22 cellular contexts compared by ENCODE assay signal in genomic region chr18:79418236-79418635, GRCh38.
"Had no signal": no experiment of that assay in that cellular context is flagged by ENCODE, and none has a peak within 500 bp of the region (broad histone marks: within the 10 kb centered on the region; RNA-seq: fewer than 3 reads in every experiment).

No MANE protein-coding gene starts in this region.

- H3K4me1 ChIP-seq: parathyroid adenoma had no signal

- H3K27ac ChIP-seq: gastrocnemius medialis, parathyroid adenoma, thyroid gland had no signal

- H3K4me3 Mint-ChIP-seq: mesothelial cell of epicardium; natural killer cell treated with Interleukin-12 subunit alpha and Interleukin-12 subunit beta and Interleukin-15 and Interleukin-18, amount 100 ng/mL, for 72 hours; neural crest cell; stimulated activated naive CD8-positive, alpha-beta T cell treated with anti-CD3 and anti-CD28 coated beads, Interleukin-15, amount 100 ng/mL, for 72 hours had no signal

- H3K36me3 Mint-ChIP-seq: mesothelial cell of epicardium; natural killer cell treated with Interleukin-12 subunit alpha and Interleukin-12 subunit beta and Interleukin-15 and Interleukin-18, amount 100 ng/mL, for 72 hours had no signal

- ATAC-seq: gastrocnemius medialis; left lobe of liver; mucosa of descending colon; stimulated activated naive CD8-positive, alpha-beta T cell treated with anti-CD3 and anti-CD28 coated beads, Interleukin-15, amount 100 ng/mL, for 72 hours had no signal

- H3K27me3 Mint-ChIP-seq: naive B cell; natural killer cell treated with Interleukin-12 subunit alpha and Interleukin-12 subunit beta and Interleukin-15 and Interleukin-18, amount 100 ng/mL, for 72 hours; stimulated activated naive CD8-positive, alpha-beta T cell treated with anti-CD3 and anti-CD28 coated beads, Interleukin-15, amount 100 ng/mL, for 72 hours had no signal

- H3K9me3 Mint-ChIP-seq: mesothelial cell of epicardium; naive B cell; natural killer cell treated with Interleukin-12 subunit alpha and Interleukin-12 subunit beta and Interleukin-15 and Interleukin-18, amount 100 ng/mL, for 72 hours; neural crest cell; stimulated activated naive CD8-positive, alpha-beta T cell treated with anti-CD3 and anti-CD28 coated beads, Interleukin-15, amount 100 ng/mL, for 72 hours had no signal

- H3K4me3 ChIP-seq: gastrocnemius medialis, lung, mucosa of descending colon, smooth muscle cell, thyroid gland had no signal

- H3K36me3 ChIP-seq: thyroid gland had no signal

- DNase-seq: cerebellar nuclear complex; cortex of kidney; effector CD4-positive, alpha-beta T cell; gastrocnemius medialis; head of caudate nucleus; mesenchymal stem cell; mucosa of descending colon; naive B cell; stimulated activated CD4-positive, alpha-beta T cell treated with anti-CD3 and anti-CD28 coated beads, Interleukin-2, amount 100 ng/mL, for 24 hours; stimulated activated CD4-positive, alpha-beta T cell treated with anti-CD3 and anti-CD28 coated beads, Interleukin-4, amount 100 ng/mL, for 24 hours; stimulated activated naive CD4-positive, alpha-beta T cell; stimulated activated naive CD8-positive, alpha-beta T cell treated with anti-CD3 and anti-CD28 coated beads, Interleukin-15, amount 100 ng/mL, for 72 hours; trophoblast cell had no signal

- H3K27me3 ChIP-seq: gastrocnemius medialis, thyroid gland had no signal

- H3K4me1 Mint-ChIP-seq: mesothelial cell of epicardium had no signal

- H3K27ac Mint-ChIP-seq: mesothelial cell of epicardium; natural killer cell treated with Interleukin-12 subunit alpha and Interleukin-12 subunit beta and Interleukin-15 and Interleukin-18, amount 100 ng/mL, for 72 hours; progenitor cell of endocrine pancreas had no signal

- H3K9me3 ChIP-seq: gastrocnemius medialis, mucosa of descending colon, thyroid gland had no signal
